Comparison of ENCODE assay signal across 19 cellular contexts in genomic region chr6:13163161-13163944, GRCh38.
A peak's percentile ranks its signal among the peaks of the same experiment; 100 is the strongest.
DNase-seq lines count a peak whose midpoint lies in the region; ATAC-seq, FAIRE-seq and TF ChIP-seq lines count a peak whose summit lies in the region.
"Had no signal": no experiment of that assay in that cellular context is flagged by ENCODE, and none has a peak within 500 bp of the region (broad histone marks: within the 10 kb centered on the region; RNA-seq: fewer than 3 reads in every experiment).

No MANE protein-coding gene starts in this region.

- no peak overlapping the region for H3K9ac ChIP-seq in K562 (ENCODE audit: insufficient read depth in 1 of 2, low read depth in 2 of 2, low read length in 2 of 2)
- H3K9ac ChIP-seq: BLaER1 treated with 17β-estradiol and CSF1 and Interleukin-3, amounts not matched to agents 10 nM and 100 nM; GM23248; KMS-11 had no signal

- H3K9me3 ChIP-seq in K562 (replicated peaks; ENCODE audit: control insufficient read depth, insufficient read depth, low read depth, low read length): no peaks in the 10 kb centered on the region
- H3K9me3 ChIP-seq: BLaER1 treated with 17β-estradiol and CSF1 and Interleukin-3, amounts not matched to agents 10 nM and 100 nM had no signal

- DNase-seq in SIG-M5 treated with dmso at 0.1 percent for 504 hours (lab: John Stamatoyannopoulos, UW; ENCODE audit: unreplicated experiment): peak; percentile 39
- no peak for DNase-seq in SIG-M5 (lab: John Stamatoyannopoulos, UW)
- DNase-seq in NOMO-1 treated with dmso at 0.1 percent for 144 hours (lab: John Stamatoyannopoulos, UW; ENCODE audit: unreplicated experiment): peak; percentile 30
- no peak for DNase-seq in K562 (ENCODE audit: extremely low read depth in 1 of 4, low spot score in 3 of 4)
- DNase-seq in NCI-H82 (lab: John Stamatoyannopoulos, UW): no peak
- no peak for DNase-seq in H54 (ENCODE audit: insufficient read length, low spot score)
- DNase-seq in mucosa of gallbladder (ENCODE audit: low spot score): no peak
- no peak for DNase-seq in HUDEP-2 (lab: John Stamatoyannopoulos, UW; ENCODE audit: unreplicated experiment in 76 of 76)
- DNase-seq: GM23248, MG63, NCI-H1436, NCI-H2081, NCI-H524, Right ventricle myocardium superior had no signal

- FAIRE-seq in K562 (lab: Jason Lieb, UNC) (no peak), H54 (lab: Jason Lieb, UNC) (no peak)
- FAIRE-seq: HTR-8/SVneo had no signal

- intact Hi-C loops in K562 (cut with micrococcal nuclease): no loop called here

- no peak overlapping the region for H3K4me2 ChIP-seq in K562 (ENCODE audit: insufficient read depth, low read length)
- H3K4me2 ChIP-seq: KMS-11 had no signal

- no peak for TF ChIP-seq EP300 in K562 (IDR thresholded peaks at IDR 0.05; ENCODE audit: low read length)

- no peaks in the 10 kb centered on the region for H4K20me1 ChIP-seq in K562 (replicated peaks; ENCODE audit: control insufficient read depth, insufficient read depth, low read length)
- H4K20me1 ChIP-seq: BLaER1 treated with 17β-estradiol and CSF1 and Interleukin-3, amounts not matched to agents 10 nM and 100 nM had no signal

- peaks cover 20 to 59% of the 10 kb centered on the region in 2 experiments; a peak in 4 of 5 replicates for H3K27me3 ChIP-seq in K562 (ENCODE audit: control insufficient read depth in 2 of 2, insufficient read depth in 2 of 2, low read length in 2 of 2)

- TF ChIP-seq CTCF in K562 (IDR thresholded peaks at IDR 0.05 in 2 of 3, conservative IDR thresholded peaks at IDR 0.05 in 1 of 3; ENCODE audit: insufficient read depth in 2 of 3, low read depth in 1 of 3, low read length in 3 of 3): no peak

- CTCF ChIA-PET in K562 (lab: Yijun Ruan, JAX; ENCODE audit: low intra/inter-chr PET ratio): interaction anchor here (0.6 kb wide), 1 partner anchor 14 kb away, joined by 3 read pairs; no protein-coding TSS in a partner anchor

- H3K36me3 ChIP-seq in K562 (ENCODE audit: control insufficient read depth, insufficient read depth, low read length): no peaks in the 10 kb centered on the region
- H3K36me3 ChIP-seq: BLaER1 treated with 17β-estradiol and CSF1 and Interleukin-3, amounts not matched to agents 10 nM and 100 nM; MG63 had no signal

- no peaks in the 10 kb centered on the region for H3K4me1 ChIP-seq in K562 (replicated peaks in 1 of 2; ENCODE audit: control insufficient read depth in 2 of 2, insufficient read depth in 2 of 2, low read length in 2 of 2)

- TF ChIP-seq RAD21 in K562 (CRISPR knock-in tag; conservative IDR thresholded peaks at IDR 0.05 in 1 of 2, IDR thresholded peaks at IDR 0.05 in 1 of 2): no peak

- BruUV-seq in K562 (replicated peaks; lab: Mats Ljungman, UMichigan): no TSS peak

- H2AFZ ChIP-seq in K562 (ENCODE audit: low read depth, low read length): no peak overlapping the region
- H2AFZ ChIP-seq: GM23248 had no signal

- H3K4me3 ChIP-seq in K562: no peak overlapping the region
- H3K4me3 ChIP-seq: BLaER1 treated with 17β-estradiol and CSF1 and Interleukin-3, amounts not matched to agents 10 nM and 100 nM; GM23248; MG63 had no signal

- no peaks in the 10 kb centered on the region for H3K79me2 ChIP-seq in K562 (ENCODE audit: control insufficient read depth, insufficient read depth, low read length)

- POLR2A ChIA-PET in K562 (lab: Yijun Ruan, JAX): no interaction called here

- H3K27ac ChIP-seq in K562 (ENCODE audit: extremely low read depth, low read depth, low read length): no peak overlapping the region
- H3K27ac ChIP-seq: 22Rv1; BLaER1 treated with 17β-estradiol and CSF1 and Interleukin-3, amounts not matched to agents 10 nM and 100 nM; GM23248; KMS-11 had no signal

- H3K9me1 ChIP-seq in K562 (ENCODE audit: control insufficient read depth, insufficient read depth, low read length): no peaks in the 10 kb centered on the region

- in situ Hi-C loops in K562 (cut with MboI): no loop called here

- WGBS in K562 (ENCODE audit: insufficient coverage, low coverage, missing lambda C conversion rate): 7% methylated on average over 2 of the region's 2 CpGs

- no peak for ATAC-seq in K562
- ATAC-seq: Panc1 had no signal

- TF ChIP-seq POLR2A in K562 (conservative IDR thresholded peaks at IDR 0.05): no peak
- no peak for TF ChIP-seq POLR2A in H54 (IDR thresholded peaks at IDR 0.05; ENCODE audit: low read depth, low read length)

TF ChIP-seq in K562, 482 proteins besides CTCF, POLR2A, EP300 and RAD21:
- TF ChIP-seq ZNF436 (CRISPR knock-in tag; IDR thresholded peaks at IDR 0.05): no peak
- peak; percentile 10 for TF ChIP-seq MEIS2 (IDR thresholded peaks at IDR 0.05; ENCODE audit: partially characterized antibody)
- TF ChIP-seq CBX5 (IDR thresholded peaks at IDR 0.05; ENCODE audit: borderline replicate concordance, low read depth): no peak
- 0 out of 2 replicates have a peak, but pooled peaks have one; percentile 19 for TF ChIP-seq SMARCA5 (IDR thresholded peaks at IDR 0.05)
- TF ChIP-seq RBM15 (IDR thresholded peaks at IDR 0.05; ENCODE audit: insufficient read depth, low read length): no peak
- TF ChIP-seq BCOR (IDR thresholded peaks at IDR 0.05): peak; percentile 72
- peak; percentile 69; the same call in 1 of the 2 replicates for TF ChIP-seq ZNF3 (CRISPR knock-in tag; IDR thresholded peaks at IDR 0.05)
- no peak for TF ChIP-seq GATAD2B (IDR thresholded peaks at IDR 0.05; ENCODE audit: borderline replicate concordance)
- peak; percentile 45 to 56; a peak in 2 of 4 replicates for TF ChIP-seq KDM1A (IDR thresholded peaks at IDR 0.05)
- TF ChIP-seq MAFF (IDR thresholded peaks at IDR 0.05; ENCODE audit: low read length): no peak
- TF ChIP-seq ZNF146 (CRISPR knock-in tag; IDR thresholded peaks at IDR 0.05; ENCODE audit: unreplicated experiment): no peak
- TF ChIP-seq STAT6 (CRISPR knock-in tag; IDR thresholded peaks at IDR 0.05): no peak
- no peak for TF ChIP-seq BHLHE40 (IDR thresholded peaks at IDR 0.05; ENCODE audit: low read length)
- TF ChIP-seq HMGXB4 (CRISPR knock-in tag; IDR thresholded peaks at IDR 0.05): no peak
- 0 out of 2 replicates have a peak, but pooled peaks have one; percentile 8 for TF ChIP-seq ZNF121 (CRISPR knock-in tag; conservative IDR thresholded peaks at IDR 0.05)
- TF ChIP-seq TFAM (CRISPR knock-in tag; conservative IDR thresholded peaks at IDR 0.05): no peak
- peak; percentile 94 for TF ChIP-seq RBM25 (IDR thresholded peaks at IDR 0.05; ENCODE audit: low read depth, low read length, severe bottlenecking)
- peak; percentile 71 for TF ChIP-seq ZFP36 (IDR thresholded peaks at IDR 0.05; ENCODE audit: low read depth, low read length, partially characterized antibody)

Comparison
In these comparisons a context has a peak if more than half of its experiments do, and no peak if none do; other contexts are left out.
1. DNase-seq: peak in SIG-M5 treated with dmso at 0.1 percent for 504 hours (single experiment) and NOMO-1 treated with dmso at 0.1 percent for 144 hours (single experiment); none in SIG-M5 (single experiment), K562 (0 of 4), NCI-H82 (single experiment), H54 (single experiment), mucosa of gallbladder (single experiment) and HUDEP-2 (0 of 76).